16 cellular contexts compared by ENCODE assay signal in the genomic region with DNA sequence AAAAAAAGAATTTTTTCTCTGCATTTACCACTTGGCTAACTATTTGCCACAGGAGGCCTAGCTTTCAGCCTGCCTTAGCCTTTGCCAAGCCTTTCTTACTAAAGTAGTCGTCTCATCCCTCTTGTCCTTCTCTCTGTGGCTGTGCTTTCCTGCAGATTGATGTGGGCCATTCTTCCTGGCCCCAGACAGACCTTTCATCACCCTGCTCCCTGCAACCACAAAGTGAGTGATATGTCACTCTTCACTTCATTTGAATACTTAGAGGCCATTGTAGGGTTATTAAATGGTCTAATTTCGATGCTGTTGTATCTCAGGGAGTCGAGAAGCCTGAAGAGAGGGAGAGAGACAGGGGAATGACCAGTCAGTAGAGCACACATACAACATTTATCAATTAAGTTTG. TPM values are rescaled to one million over a fixed set of nuclear protein-coding genes. Genes with fewer than 3 reads are reported as not detected.
A peak's percentile ranks its signal among the peaks of the same experiment; 100 is the strongest.
DNase-seq lines count a peak whose midpoint lies in the region; ATAC-seq and TF ChIP-seq lines count a peak whose summit lies in the region.
"Had no signal": no experiment of that assay in that cellular context is flagged by ENCODE, and none has a peak within 500 bp of the region (broad histone marks: within the 10 kb centered on the region; RNA-seq: fewer than 3 reads in every experiment).

No MANE protein-coding gene starts in this region.

- no peak overlapping the region for H3K4me3 Mint-ChIP-seq in WTC11
- no peak overlapping the region for H3K4me3 Mint-ChIP-seq in nephron progenitor cell
- H3K4me3 Mint-ChIP-seq in progenitor cell of endocrine pancreas (ENCODE audit: low read depth): no peak overlapping the region
- H3K4me3 Mint-ChIP-seq: B cell, HFFc6 had no signal

- CTCF ChIA-PET in WTC11 (lab: Charles Lee): interaction anchor here (0.6 to 0.9 kb wide), 2 partner anchors 39 to 127 kb away, joined by 3 to 4 read pairs; no protein-coding TSS in a partner anchor

- H3K36me3 Mint-ChIP-seq in WTC11: no peaks in the 10 kb centered on the region
- no peaks in the 10 kb centered on the region for H3K36me3 Mint-ChIP-seq in nephron progenitor cell (ENCODE audit: low read depth)
- no peaks in the 10 kb centered on the region for H3K36me3 Mint-ChIP-seq in progenitor cell of endocrine pancreas (ENCODE audit: insufficient read depth)
- H3K36me3 Mint-ChIP-seq: CD4-positive, alpha-beta memory T cell had no signal

- no peak overlapping the region for H3K27ac ChIP-seq in substantia nigra (ENCODE audit: low read depth, low read length, poor library complexity, severe bottlenecking)
- H3K27ac ChIP-seq: C4-2B had no signal

- H3K9me3 Mint-ChIP-seq in WTC11: peaks cover 3% of the 10 kb centered on the region
- no peaks in the 10 kb centered on the region for H3K9me3 Mint-ChIP-seq in nephron progenitor cell
- no peaks in the 10 kb centered on the region for H3K9me3 Mint-ChIP-seq in progenitor cell of endocrine pancreas (ENCODE audit: low read depth)
- H3K9me3 Mint-ChIP-seq: CD4-positive, alpha-beta memory T cell; HFFc6 had no signal

- ATAC-seq in WTC11 (no peak), left cardiac atrium (peak; percentile 30 to 46)

- no peaks in the 10 kb centered on the region for H3K4me1 Mint-ChIP-seq in WTC11
- H3K4me1 Mint-ChIP-seq in nephron progenitor cell: peaks cover 12% of the 10 kb centered on the region
- H3K4me1 Mint-ChIP-seq in progenitor cell of endocrine pancreas (ENCODE audit: low read depth): peaks cover 3% of the 10 kb centered on the region
- H3K4me1 Mint-ChIP-seq: B cell had no signal

- no peaks in the 10 kb centered on the region for H3K27me3 Mint-ChIP-seq in WTC11 (ENCODE audit: low read depth)
- no peaks in the 10 kb centered on the region for H3K27me3 Mint-ChIP-seq in nephron progenitor cell (ENCODE audit: low read depth, poor library complexity)
- H3K27me3 Mint-ChIP-seq in progenitor cell of endocrine pancreas: peaks cover 12% of the 10 kb centered on the region
- H3K27me3 Mint-ChIP-seq: CD4-positive, alpha-beta memory T cell had no signal

- TF ChIP-seq CTCF in WTC11 (IDR thresholded peaks at IDR 0.05) (no peak), nephron progenitor cell (IDR thresholded peaks at IDR 0.05) (no peak), progenitor cell of endocrine pancreas (IDR thresholded peaks at IDR 0.05; ENCODE audit: unreplicated experiment) (no peak)

- intact Hi-C loops in left cardiac atrium (cut with DNase I): no loop called here

- DNase-seq in DMS79 (lab: John Stamatoyannopoulos, UW) (peak; percentile 9), WTC11 (ENCODE audit: low spot score) (no peak), left cardiac atrium (no peak), nephron progenitor cell (no peak), middle frontal gyrus (ENCODE audit: extremely low spot score, low spot score) (no peak), substantia nigra (lab: John Stamatoyannopoulos, UW) (no peak), progenitor cell of endocrine pancreas (ENCODE audit: low spot score, unreplicated experiment) (no peak)
- DNase-seq: CD4-positive, alpha-beta memory T cell; COR-L47; DMS153; GF-D8; HCEC 1CT; HFFc6 had no signal

- POLR2A ChIA-PET in WTC11 (lab: Charles Lee): no interaction called here

- H3K27ac Mint-ChIP-seq in WTC11 (peak overlapping the region; percentile 58), nephron progenitor cell (peak overlapping the region; percentile 48), progenitor cell of endocrine pancreas (no peak overlapping the region)
- H3K27ac Mint-ChIP-seq: B cell; CD4-positive, alpha-beta memory T cell; HFFc6 had no signal

TF ChIP-seq in WTC11, 78 proteins besides CTCF, POLR2A, EP300 and RAD21 (continues in another document):
- TF ChIP-seq KAT7 (CRISPR knock-in tag; IDR thresholded peaks at IDR 0.05; ENCODE audit: borderline replicate concordance): no peak
- no peak for TF ChIP-seq SMAD4 (CRISPR knock-in tag; IDR thresholded peaks at IDR 0.05)
- TF ChIP-seq SP1 (CRISPR knock-in tag; conservative IDR thresholded peaks at IDR 0.05): no peak
- TF ChIP-seq, protein P1, sequence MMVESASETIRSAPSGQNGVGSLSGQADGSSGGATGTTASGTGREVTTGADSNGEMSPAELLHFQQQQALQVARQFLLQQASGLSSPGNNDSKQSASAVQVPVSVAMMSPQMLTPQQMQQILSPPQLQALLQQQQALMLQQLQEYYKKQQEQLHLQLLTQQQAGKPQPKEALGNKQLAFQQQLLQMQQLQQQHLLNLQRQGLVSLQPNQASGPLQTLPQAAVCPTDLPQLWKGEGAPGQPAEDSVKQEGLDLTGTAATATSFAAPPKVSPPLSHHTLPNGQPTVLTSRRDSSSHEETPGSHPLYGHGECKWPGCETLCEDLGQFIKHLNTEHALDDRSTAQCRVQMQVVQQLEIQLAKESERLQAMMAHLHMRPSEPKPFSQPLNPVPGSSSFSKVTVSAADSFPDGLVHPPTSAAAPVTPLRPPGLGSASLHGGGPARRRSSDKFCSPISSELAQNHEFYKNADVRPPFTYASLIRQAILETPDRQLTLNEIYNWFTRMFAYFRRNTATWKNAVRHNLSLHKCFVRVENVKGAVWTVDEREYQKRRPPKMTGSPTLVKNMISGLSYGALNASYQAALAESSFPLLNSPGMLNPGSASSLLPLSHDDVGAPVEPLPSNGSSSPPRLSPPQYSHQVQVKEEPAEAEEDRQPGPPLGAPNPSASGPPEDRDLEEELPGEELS (CRISPR knock-in tag; IDR thresholded peaks at IDR 0.05): no peak
- TF ChIP-seq RELA (CRISPR knock-in tag; IDR thresholded peaks at IDR 0.05; ENCODE audit: borderline replicate concordance): no peak
- TF ChIP-seq ETV6 (CRISPR knock-in tag; IDR thresholded peaks at IDR 0.05): no peak
- no peak for TF ChIP-seq GABPB1 (CRISPR knock-in tag; IDR thresholded peaks at IDR 0.05)
- TF ChIP-seq, protein P2, sequence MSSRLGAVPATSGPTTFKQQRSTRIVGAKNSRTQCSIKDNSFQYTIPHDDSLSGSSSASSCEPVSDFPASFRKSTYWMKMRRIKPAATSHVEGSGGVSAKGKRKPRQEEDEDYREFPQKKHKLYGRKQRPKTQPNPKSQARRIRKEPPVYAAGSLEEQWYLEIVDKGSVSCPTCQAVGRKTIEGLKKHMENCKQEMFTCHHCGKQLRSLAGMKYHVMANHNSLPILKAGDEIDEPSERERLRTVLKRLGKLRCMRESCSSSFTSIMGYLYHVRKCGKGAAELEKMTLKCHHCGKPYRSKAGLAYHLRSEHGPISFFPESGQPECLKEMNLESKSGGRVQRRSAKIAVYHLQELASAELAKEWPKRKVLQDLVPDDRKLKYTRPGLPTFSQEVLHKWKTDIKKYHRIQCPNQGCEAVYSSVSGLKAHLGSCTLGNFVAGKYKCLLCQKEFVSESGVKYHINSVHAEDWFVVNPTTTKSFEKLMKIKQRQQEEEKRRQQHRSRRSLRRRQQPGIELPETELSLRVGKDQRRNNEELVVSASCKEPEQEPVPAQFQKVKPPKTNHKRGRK (CRISPR knock-in tag; IDR thresholded peaks at IDR 0.05; ENCODE audit: borderline replicate concordance): no peak
- no peak for TF ChIP-seq CREB1 (CRISPR knock-in tag; IDR thresholded peaks at IDR 0.05)
- TF ChIP-seq ZNF423 (CRISPR knock-in tag; IDR thresholded peaks at IDR 0.05): no peak
- TF ChIP-seq SOX15 (CRISPR knock-in tag; IDR thresholded peaks at IDR 0.05): no peak
- TF ChIP-seq ZBTB21 (CRISPR knock-in tag; IDR thresholded peaks at IDR 0.05; ENCODE audit: borderline replicate concordance): no peak
- TF ChIP-seq, protein P3, sequence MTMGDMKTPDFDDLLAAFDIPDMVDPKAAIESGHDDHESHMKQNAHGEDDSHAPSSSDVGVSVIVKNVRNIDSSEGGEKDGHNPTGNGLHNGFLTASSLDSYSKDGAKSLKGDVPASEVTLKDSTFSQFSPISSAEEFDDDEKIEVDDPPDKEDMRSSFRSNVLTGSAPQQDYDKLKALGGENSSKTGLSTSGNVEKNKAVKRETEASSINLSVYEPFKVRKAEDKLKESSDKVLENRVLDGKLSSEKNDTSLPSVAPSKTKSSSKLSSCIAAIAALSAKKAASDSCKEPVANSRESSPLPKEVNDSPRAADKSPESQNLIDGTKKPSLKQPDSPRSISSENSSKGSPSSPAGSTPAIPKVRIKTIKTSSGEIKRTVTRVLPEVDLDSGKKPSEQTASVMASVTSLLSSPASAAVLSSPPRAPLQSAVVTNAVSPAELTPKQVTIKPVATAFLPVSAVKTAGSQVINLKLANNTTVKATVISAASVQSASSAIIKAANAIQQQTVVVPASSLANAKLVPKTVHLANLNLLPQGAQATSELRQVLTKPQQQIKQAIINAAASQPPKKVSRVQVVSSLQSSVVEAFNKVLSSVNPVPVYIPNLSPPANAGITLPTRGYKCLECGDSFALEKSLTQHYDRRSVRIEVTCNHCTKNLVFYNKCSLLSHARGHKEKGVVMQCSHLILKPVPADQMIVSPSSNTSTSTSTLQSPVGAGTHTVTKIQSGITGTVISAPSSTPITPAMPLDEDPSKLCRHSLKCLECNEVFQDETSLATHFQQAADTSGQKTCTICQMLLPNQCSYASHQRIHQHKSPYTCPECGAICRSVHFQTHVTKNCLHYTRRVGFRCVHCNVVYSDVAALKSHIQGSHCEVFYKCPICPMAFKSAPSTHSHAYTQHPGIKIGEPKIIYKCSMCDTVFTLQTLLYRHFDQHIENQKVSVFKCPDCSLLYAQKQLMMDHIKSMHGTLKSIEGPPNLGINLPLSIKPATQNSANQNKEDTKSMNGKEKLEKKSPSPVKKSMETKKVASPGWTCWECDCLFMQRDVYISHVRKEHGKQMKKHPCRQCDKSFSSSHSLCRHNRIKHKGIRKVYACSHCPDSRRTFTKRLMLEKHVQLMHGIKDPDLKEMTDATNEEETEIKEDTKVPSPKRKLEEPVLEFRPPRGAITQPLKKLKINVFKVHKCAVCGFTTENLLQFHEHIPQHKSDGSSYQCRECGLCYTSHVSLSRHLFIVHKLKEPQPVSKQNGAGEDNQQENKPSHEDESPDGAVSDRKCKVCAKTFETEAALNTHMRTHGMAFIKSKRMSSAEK (CRISPR knock-in tag; IDR thresholded peaks at IDR 0.05; ENCODE audit: borderline replicate concordance): no peak

RNA-seq across cellular contexts. Expression of a gene that starts 37.6 kb away (rescaled TPM):
- 4.5 to 8.7 TPM (median 8.1 TPM) in 3 replicates for total RNA-seq in WTC11 (2021)
- total RNA-seq in left cardiac atrium: 1 to 10 TPM in 1 of 2 donors, under 1 TPM in 1; 0.21 to 1.4 TPM
- total RNA-seq in progenitor cell of endocrine pancreas: 1.8 and 3.8 TPM in 2 replicates
- total RNA-seq: B cell; CD4-positive, alpha-beta memory T cell; HFFc6 had no signal

RNA-seq across cellular contexts. Expression of a gene that starts 40.8 kb away (rescaled TPM):
- not detected in 3 replicates for total RNA-seq in WTC11 (2021)
- total RNA-seq in left cardiac atrium: not detected
- total RNA-seq in progenitor cell of endocrine pancreas: not detected in 2 replicates
- total RNA-seq: B cell; CD4-positive, alpha-beta memory T cell; H1; HFFc6 had no signal
